ENCODE assay signal across 29 cellular contexts in genomic region chr3:179661777-179662176, GRCh38.
"Had no signal": no experiment of that assay in that cellular context is flagged by ENCODE, and none has a peak within 500 bp of the region (broad histone marks: within the 10 kb centered on the region; RNA-seq: fewer than 3 reads in every experiment).

No MANE protein-coding gene starts in this region.

- DNase-seq: activated CD4-positive, alpha-beta memory T cell treated with anti-CD3 and anti-CD28 coated beads for 36 hours; activated CD4-positive, alpha-beta T cell treated with anti-CD3 and anti-CD28 coated beads for 36 hours; activated CD4-positive, alpha-beta T cell treated with anti-CD3 and anti-CD28 coated beads, Interleukin-2, amount 10 ng/mL, durations not matched to agents 24 days and 14 days; activated CD4-positive, CD25-positive, alpha-beta regulatory T cell; activated CD4-positive, CD25-positive, alpha-beta regulatory T cell treated with anti-CD3 and anti-CD28 coated beads, Interleukin-2, amount 50 U/mL, for 72 hours; activated CD8-positive, alpha-beta memory T cell treated with anti-CD3 and anti-CD28 coated beads, Interleukin-2, amount 50 U/mL, for 48 hours; activated gamma-delta T cell; activated naive CD4-positive, alpha-beta T cell; activated naive CD4-positive, alpha-beta T cell treated with anti-CD3 and anti-CD28 coated beads, Interleukin-2, amount 10 ng/mL, durations not matched to agents 7 days and 5 days; activated naive CD8-positive, alpha-beta T cell treated with anti-CD3 and anti-CD28 coated beads, Interleukin-2, amount 10 ng/mL, durations not matched to agents 7 days and 5 days; activated T-cell treated with anti-CD3 and anti-CD28 coated beads for 4 hours; activated T-cell treated with anti-CD3 and anti-CD28 coated beads, Interleukin-2, amount 50 U/mL, for 24 hours; activated T-cell treated with anti-CD3 and anti-CD28 coated beads, Interleukin-2, amount 50 U/mL, for 72 hours; central memory CD4-positive, alpha-beta T cell; cerebellar nuclear complex; colonic mucosa; effector CD8-positive, alpha-beta T cell; esophagus squamous epithelium; heart right ventricle; T-helper 2 cell had no signal

- H3K36me3 ChIP-seq: ascending aorta, breast epithelium, cardiac muscle cell, colonic mucosa, esophagus squamous epithelium, heart right ventricle had no signal

- H3K9me3 Mint-ChIP-seq: activated CD4-positive, alpha-beta memory T cell treated with anti-CD3 and anti-CD28 coated beads for 36 hours; activated CD4-positive, alpha-beta T cell treated with anti-CD3 and anti-CD28 coated beads, Interleukin-2, amount 10 ng/mL, durations not matched to agents 24 days and 14 days; activated naive CD4-positive, alpha-beta T cell treated with anti-CD3 and anti-CD28 coated beads, Interleukin-2, amount 10 ng/mL, durations not matched to agents 7 days and 5 days; activated naive CD4-positive, alpha-beta T cell treated with anti-CD3 and anti-CD28 coated beads, Interleukin-2, amount 50 U/mL, for 72 hours; activated naive CD8-positive, alpha-beta T cell treated with anti-CD3 and anti-CD28 coated beads, Interleukin-2, amount 10 ng/mL, durations not matched to agents 7 days and 5 days; activated T-cell treated with anti-CD3 and anti-CD28 coated beads, Interleukin-2, amount 50 U/mL, for 24 hours; activated T-cell treated with anti-CD3 and anti-CD28 coated beads, Interleukin-2, amount 50 U/mL, for 72 hours; brain had no signal

- H3K36me3 Mint-ChIP-seq: activated CD4-positive, alpha-beta memory T cell treated with anti-CD3 and anti-CD28 coated beads for 36 hours; activated naive CD4-positive, alpha-beta T cell treated with anti-CD3 and anti-CD28 coated beads, Interleukin-2, amount 10 ng/mL, durations not matched to agents 7 days and 5 days; activated naive CD4-positive, alpha-beta T cell treated with anti-CD3 and anti-CD28 coated beads, Interleukin-2, amount 50 U/mL, for 72 hours; activated naive CD8-positive, alpha-beta T cell treated with anti-CD3 and anti-CD28 coated beads, Interleukin-2, amount 10 ng/mL, durations not matched to agents 7 days and 5 days had no signal

- FAIRE-seq: endometrium, endothelial cell of umbilical vein, frontal cortex had no signal

- H3K27ac Mint-ChIP-seq: activated CD4-positive, alpha-beta memory T cell treated with anti-CD3 and anti-CD28 coated beads for 36 hours; activated CD4-positive, alpha-beta T cell treated with anti-CD3 and anti-CD28 coated beads for 36 hours; activated CD4-positive, alpha-beta T cell treated with anti-CD3 and anti-CD28 coated beads, Interleukin-2, amount 10 ng/mL, durations not matched to agents 24 days and 14 days; activated naive CD4-positive, alpha-beta T cell treated with anti-CD3 and anti-CD28 coated beads, Interleukin-2, amount 10 ng/mL, durations not matched to agents 7 days and 5 days; activated naive CD4-positive, alpha-beta T cell treated with anti-CD3 and anti-CD28 coated beads, Interleukin-2, amount 50 U/mL, for 72 hours; activated naive CD8-positive, alpha-beta T cell treated with anti-CD3 and anti-CD28 coated beads, Interleukin-2, amount 10 ng/mL, durations not matched to agents 7 days and 5 days; activated T-cell treated with anti-CD3 and anti-CD28 coated beads, Interleukin-2, amount 50 U/mL, for 24 hours; activated T-cell treated with anti-CD3 and anti-CD28 coated beads, Interleukin-2, amount 50 U/mL, for 72 hours had no signal

- H3K4me3 ChIP-seq: ascending aorta, breast epithelium, cardiac muscle cell, colonic mucosa, esophagus squamous epithelium, heart right ventricle had no signal

- ATAC-seq: activated CD4-positive, alpha-beta T cell treated with anti-CD3 and anti-CD28 coated beads for 36 hours; activated naive CD4-positive, alpha-beta T cell treated with anti-CD3 and anti-CD28 coated beads, Interleukin-2, amount 50 U/mL, for 72 hours; activated T-cell treated with anti-CD3 and anti-CD28 coated beads, Interleukin-2, amount 50 U/mL, for 72 hours; heart right ventricle had no signal

- H3K27me3 Mint-ChIP-seq: activated CD4-positive, alpha-beta memory T cell treated with anti-CD3 and anti-CD28 coated beads for 36 hours; activated CD4-positive, alpha-beta T cell treated with anti-CD3 and anti-CD28 coated beads for 36 hours; activated CD4-positive, alpha-beta T cell treated with anti-CD3 and anti-CD28 coated beads, Interleukin-2, amount 10 ng/mL, durations not matched to agents 24 days and 14 days; activated naive CD4-positive, alpha-beta T cell treated with anti-CD3 and anti-CD28 coated beads, Interleukin-2, amount 10 ng/mL, durations not matched to agents 7 days and 5 days; activated naive CD8-positive, alpha-beta T cell treated with anti-CD3 and anti-CD28 coated beads, Interleukin-2, amount 10 ng/mL, durations not matched to agents 7 days and 5 days; activated T-cell treated with anti-CD3 and anti-CD28 coated beads, Interleukin-2, amount 50 U/mL, for 24 hours; brain had no signal

- H3K27me3 ChIP-seq: ascending aorta, breast epithelium, cardiac muscle cell, colonic mucosa, esophagus squamous epithelium, heart right ventricle had no signal

- H3K4me3 Mint-ChIP-seq: activated CD4-positive, alpha-beta memory T cell treated with anti-CD3 and anti-CD28 coated beads for 36 hours; activated CD4-positive, alpha-beta T cell treated with anti-CD3 and anti-CD28 coated beads for 36 hours; activated CD4-positive, alpha-beta T cell treated with anti-CD3 and anti-CD28 coated beads, Interleukin-2, amount 10 ng/mL, durations not matched to agents 24 days and 14 days; activated naive CD4-positive, alpha-beta T cell treated with anti-CD3 and anti-CD28 coated beads, Interleukin-2, amount 10 ng/mL, durations not matched to agents 7 days and 5 days; activated naive CD8-positive, alpha-beta T cell treated with anti-CD3 and anti-CD28 coated beads, Interleukin-2, amount 10 ng/mL, durations not matched to agents 7 days and 5 days; activated T-cell treated with anti-CD3 and anti-CD28 coated beads, Interleukin-2, amount 50 U/mL, for 24 hours; activated T-cell treated with anti-CD3 and anti-CD28 coated beads, Interleukin-2, amount 50 U/mL, for 72 hours had no signal

- H3K27ac ChIP-seq: ascending aorta, cardiac muscle cell, colonic mucosa, epithelial cell of prostate, esophagus squamous epithelium had no signal

- H3K9me3 ChIP-seq: ascending aorta, breast epithelium, colonic mucosa, esophagus squamous epithelium, heart right ventricle had no signal

- H3K4me1 ChIP-seq: ascending aorta, breast epithelium, colonic mucosa had no signal
